In genomic region chr1:1299686-1300351, GRCh38 we compare ENCODE assay signal across 9 cellular contexts. TPM values are rescaled to one million over a fixed set of nuclear protein-coding genes. Genes with fewer than 3 reads are reported as not detected.
A peak's percentile ranks its signal among the peaks of the same experiment; 100 is the strongest.
DNase-seq lines count a peak whose midpoint lies in the region; ATAC-seq, FAIRE-seq and TF ChIP-seq lines count a peak whose summit lies in the region.
"Had no signal": no experiment of that assay in that cellular context is flagged by ENCODE, and none has a peak within 500 bp of the region (broad histone marks: within the 10 kb centered on the region; RNA-seq: fewer than 3 reads in every experiment).

No MANE protein-coding gene starts in this region.

- POLR2A ChIA-PET in CD4-positive, alpha-beta T cell (lab: Charles Lee), result no interaction called here
- POLR2A ChIA-PET in activated CD8-positive, alpha-beta T cell treated with anti-CD3 and anti-CD28 coated beads, Interleukin-2, amount 10 ng/mL, durations not matched to agents 7 days and 5 days (lab: Charles Lee), result no interaction called here
- POLR2A ChIA-PET in activated CD4-positive, alpha-beta memory T cell treated with anti-CD3 and anti-CD28 coated beads for 36 hours (lab: Charles Lee), result no interaction called here

- H3K9me3 ChIP-seq in CD4-positive, alpha-beta T cell (ENCODE audit: control insufficient read depth, low read length), result no peaks in the 10 kb centered on the region

- H3K36me3 Mint-ChIP-seq in CD4-positive, alpha-beta T cell (ENCODE audit: low read depth), result no peaks in the 10 kb centered on the region
- no peaks in the 10 kb centered on the region for H3K36me3 Mint-ChIP-seq in activated CD8-positive, alpha-beta T cell treated with anti-CD3 and anti-CD28 coated beads, Interleukin-2, amount 10 ng/mL, durations not matched to agents 7 days and 5 days (ENCODE audit: low read depth)
- no peaks in the 10 kb centered on the region for H3K36me3 Mint-ChIP-seq in activated CD4-positive, alpha-beta memory T cell treated with anti-CD3 and anti-CD28 coated beads for 36 hours

- intact Hi-C loops in CD4-positive, alpha-beta T cell (cut with DNase I, micrococcal nuclease), result loop anchor here (10.0 kb wide), 2 partner anchors 75 to 265 kb away; partner anchors contain the start of gene AURKAIP1 (in 1 of the 2)
- intact Hi-C loops in activated CD4-positive, alpha-beta memory T cell treated with anti-CD3 and anti-CD28 coated beads for 36 hours (cut with micrococcal nuclease), result no loop called here
- intact Hi-C loops in left cardiac atrium (cut with DNase I), result no loop called here

- no peak overlapping the region for H3K4me3 Mint-ChIP-seq in CD4-positive, alpha-beta T cell
- H3K4me3 Mint-ChIP-seq in activated CD8-positive, alpha-beta T cell treated with anti-CD3 and anti-CD28 coated beads, Interleukin-2, amount 10 ng/mL, durations not matched to agents 7 days and 5 days, result no peak overlapping the region
- no peak overlapping the region for H3K4me3 Mint-ChIP-seq in activated CD4-positive, alpha-beta memory T cell treated with anti-CD3 and anti-CD28 coated beads for 36 hours

- no peaks in the 10 kb centered on the region for H3K4me1 Mint-ChIP-seq in CD4-positive, alpha-beta T cell (ENCODE audit: low read depth)
- H3K4me1 Mint-ChIP-seq in activated CD8-positive, alpha-beta T cell treated with anti-CD3 and anti-CD28 coated beads, Interleukin-2, amount 10 ng/mL, durations not matched to agents 7 days and 5 days (ENCODE audit: low read depth), result peaks cover 4% of the 10 kb centered on the region
- H3K4me1 Mint-ChIP-seq in activated CD4-positive, alpha-beta memory T cell treated with anti-CD3 and anti-CD28 coated beads for 36 hours (ENCODE audit: low read depth), result peaks cover 2% of the 10 kb centered on the region

- H3K27me3 Mint-ChIP-seq in CD4-positive, alpha-beta T cell, result no peaks in the 10 kb centered on the region
- H3K27me3 Mint-ChIP-seq in activated CD8-positive, alpha-beta T cell treated with anti-CD3 and anti-CD28 coated beads, Interleukin-2, amount 10 ng/mL, durations not matched to agents 7 days and 5 days (ENCODE audit: low read depth), result no peaks in the 10 kb centered on the region
- no peaks in the 10 kb centered on the region for H3K27me3 Mint-ChIP-seq in activated CD4-positive, alpha-beta memory T cell treated with anti-CD3 and anti-CD28 coated beads for 36 hours

- peak; percentile 53 for TF ChIP-seq CTCF in CD4-positive, alpha-beta T cell (IDR thresholded peaks at IDR 0.05)

- H3K27me3 ChIP-seq in CD4-positive, alpha-beta T cell (ENCODE audit: control insufficient read depth, insufficient read depth, low read length), result no peaks in the 10 kb centered on the region

- H3K27ac ChIP-seq in CD4-positive, alpha-beta T cell (ENCODE audit: low read depth, low read length), result no peak overlapping the region

- FAIRE-seq in GM19239 (lab: Jason Lieb, UNC), result peak; percentile 23

- H3K9me3 Mint-ChIP-seq in CD4-positive, alpha-beta T cell, result no peaks in the 10 kb centered on the region
- no peaks in the 10 kb centered on the region for H3K9me3 Mint-ChIP-seq in activated CD8-positive, alpha-beta T cell treated with anti-CD3 and anti-CD28 coated beads, Interleukin-2, amount 10 ng/mL, durations not matched to agents 7 days and 5 days (ENCODE audit: insufficient read depth)
- H3K9me3 Mint-ChIP-seq in activated CD4-positive, alpha-beta memory T cell treated with anti-CD3 and anti-CD28 coated beads for 36 hours, result no peaks in the 10 kb centered on the region

- no peak for DNase-seq in CD4-positive, alpha-beta T cell
- DNase-seq in GM19239 (ENCODE audit: insufficient read length, low spot score) (no peak), left lobe of liver (ENCODE audit: low spot score) (no peak), cerebellar nuclear complex (lab: John Stamatoyannopoulos, UW) (no peak), left cardiac atrium (no peak)
- DNase-seq in activated CD8-positive, alpha-beta T cell treated with anti-CD3 and anti-CD28 coated beads, Interleukin-2, amount 10 ng/mL, durations not matched to agents 7 days and 5 days, result peak; percentile 56
- DNase-seq in activated CD4-positive, alpha-beta memory T cell treated with anti-CD3 and anti-CD28 coated beads for 36 hours, result no peak
- DNase-seq: SIG-M5 had no signal

- peak; percentile 75 for ATAC-seq in CD4-positive, alpha-beta T cell (ENCODE audit: poor library complexity)
- peak; percentile 71 for ATAC-seq in activated CD8-positive, alpha-beta T cell treated with anti-CD3 and anti-CD28 coated beads, Interleukin-2, amount 10 ng/mL, durations not matched to agents 7 days and 5 days
- ATAC-seq in left lobe of liver (peak; percentile 9), left cardiac atrium (no peak), HG03432 (IDR thresholded peaks at IDR 0.05; ENCODE audit: unreplicated experiment) (no peak)

- CTCF ChIA-PET in CD4-positive, alpha-beta T cell (lab: Charles Lee), result no interaction called here
- CTCF ChIA-PET in activated CD8-positive, alpha-beta T cell treated with anti-CD3 and anti-CD28 coated beads, Interleukin-2, amount 10 ng/mL, durations not matched to agents 7 days and 5 days (lab: Charles Lee), result no interaction called here
- CTCF ChIA-PET in activated CD4-positive, alpha-beta memory T cell treated with anti-CD3 and anti-CD28 coated beads for 36 hours (lab: Charles Lee), result interaction anchor here (1.1 kb wide), 1 partner anchor 13 kb away, joined by 4 read pairs; no protein-coding TSS in a partner anchor

- no peak overlapping the region for H3K27ac Mint-ChIP-seq in CD4-positive, alpha-beta T cell
- no peak overlapping the region for H3K27ac Mint-ChIP-seq in activated CD8-positive, alpha-beta T cell treated with anti-CD3 and anti-CD28 coated beads, Interleukin-2, amount 10 ng/mL, durations not matched to agents 7 days and 5 days
- H3K27ac Mint-ChIP-seq in activated CD4-positive, alpha-beta memory T cell treated with anti-CD3 and anti-CD28 coated beads for 36 hours, result no peak overlapping the region

RNA-seq across cellular contexts. Expression of gene ACAP3, which starts 7.9 kb away (rescaled TPM):
- total RNA-seq in CD4-positive, alpha-beta T cell, result 10 to 100 TPM; 45.3 to 46.4 TPM
- total RNA-seq in activated CD8-positive, alpha-beta T cell treated with anti-CD3 and anti-CD28 coated beads, Interleukin-2, amount 10 ng/mL, durations not matched to agents 7 days and 5 days, result 10 to 100 TPM; 65.2 to 87.3 TPM
- total RNA-seq in left lobe of liver (31.9 TPM), left cardiac atrium (10 to 100 TPM; 36.2 to 46.7 TPM)
- total RNA-seq in activated CD4-positive, alpha-beta memory T cell treated with anti-CD3 and anti-CD28 coated beads for 36 hours, result 10 to 100 TPM; 31.8 to 32.0 TPM

RNA-seq across cellular contexts. Expression of gene PUSL1, which starts 8.6 kb away (rescaled TPM):
- total RNA-seq in CD4-positive, alpha-beta T cell, result 10 to 100 TPM; 18.1 to 19.2 TPM
- 10 to 100 TPM; 24.0 to 26.2 TPM for total RNA-seq in activated CD8-positive, alpha-beta T cell treated with anti-CD3 and anti-CD28 coated beads, Interleukin-2, amount 10 ng/mL, durations not matched to agents 7 days and 5 days
- total RNA-seq in left lobe of liver, result 8.4 TPM
- total RNA-seq in activated CD4-positive, alpha-beta memory T cell treated with anti-CD3 and anti-CD28 coated beads for 36 hours, result 10 to 100 TPM; 19.7 to 23.1 TPM
- 10 to 100 TPM; 11.4 to 12.2 TPM for total RNA-seq in left cardiac atrium

RNA-seq across cellular contexts. Expression of gene SCNN1D, which starts 19.6 kb away (rescaled TPM):
- 10 to 100 TPM; 12.0 to 13.3 TPM for total RNA-seq in CD4-positive, alpha-beta T cell
- 1 to 10 TPM; 3.4 to 3.6 TPM for total RNA-seq in activated CD8-positive, alpha-beta T cell treated with anti-CD3 and anti-CD28 coated beads, Interleukin-2, amount 10 ng/mL, durations not matched to agents 7 days and 5 days
- total RNA-seq in left lobe of liver (5.7 TPM), left cardiac atrium (1 to 10 TPM; 3.5 to 4.1 TPM)
- 1 to 10 TPM; 4.9 to 7.2 TPM for total RNA-seq in activated CD4-positive, alpha-beta memory T cell treated with anti-CD3 and anti-CD28 coated beads for 36 hours

RNA-seq across cellular contexts. Expression of gene INTS11, which starts 24.6 kb away (rescaled TPM):
- total RNA-seq in CD4-positive, alpha-beta T cell, result 100 to 1,000 TPM; 130 to 137 TPM
- total RNA-seq in activated CD8-positive, alpha-beta T cell treated with anti-CD3 and anti-CD28 coated beads, Interleukin-2, amount 10 ng/mL, durations not matched to agents 7 days and 5 days, result 100 to 1,000 TPM; 120 to 134 TPM
- 42.4 TPM for total RNA-seq in left lobe of liver
- 100 to 1,000 TPM; 107 to 120 TPM for total RNA-seq in activated CD4-positive, alpha-beta memory T cell treated with anti-CD3 and anti-CD28 coated beads for 36 hours
- total RNA-seq in left cardiac atrium, result 10 to 100 TPM; 48.5 to 60.0 TPM

RNA-seq across cellular contexts. Expression of gene CPTP, which starts 24.8 kb away (rescaled TPM):
- total RNA-seq in CD4-positive, alpha-beta T cell, result 10 to 100 TPM; 11.6 to 12.9 TPM
- 10 to 100 TPM; 18.5 to 21.4 TPM for total RNA-seq in activated CD8-positive, alpha-beta T cell treated with anti-CD3 and anti-CD28 coated beads, Interleukin-2, amount 10 ng/mL, durations not matched to agents 7 days and 5 days
- total RNA-seq in left lobe of liver (40.0 TPM), left cardiac atrium (10 to 100 TPM; 31.8 to 32.5 TPM)
- 10 to 100 TPM; 12.1 to 13.1 TPM for total RNA-seq in activated CD4-positive, alpha-beta memory T cell treated with anti-CD3 and anti-CD28 coated beads for 36 hours

Comparison
In these comparisons a context has a peak if more than half of its experiments do, and no peak if none do; other contexts are left out.
1. ATAC-seq: peak in CD4-positive, alpha-beta T cell (single experiment), activated CD8-positive, alpha-beta T cell treated with anti-CD3 and anti-CD28 coated beads, Interleukin-2, amount 10 ng/mL, durations not matched to agents 7 days and 5 days (single experiment) and left lobe of liver (single experiment); none in left cardiac atrium (0 of 2) and HG03432 (single experiment).
2. intact Hi-C loops: an anchor here in CD4-positive, alpha-beta T cell (10.0 kb wide); none called in activated CD4-positive, alpha-beta memory T cell treated with anti-CD3 and anti-CD28 coated beads for 36 hours and left cardiac atrium.